ENCODE assay signal across 8 cellular contexts in the genomic region with DNA sequence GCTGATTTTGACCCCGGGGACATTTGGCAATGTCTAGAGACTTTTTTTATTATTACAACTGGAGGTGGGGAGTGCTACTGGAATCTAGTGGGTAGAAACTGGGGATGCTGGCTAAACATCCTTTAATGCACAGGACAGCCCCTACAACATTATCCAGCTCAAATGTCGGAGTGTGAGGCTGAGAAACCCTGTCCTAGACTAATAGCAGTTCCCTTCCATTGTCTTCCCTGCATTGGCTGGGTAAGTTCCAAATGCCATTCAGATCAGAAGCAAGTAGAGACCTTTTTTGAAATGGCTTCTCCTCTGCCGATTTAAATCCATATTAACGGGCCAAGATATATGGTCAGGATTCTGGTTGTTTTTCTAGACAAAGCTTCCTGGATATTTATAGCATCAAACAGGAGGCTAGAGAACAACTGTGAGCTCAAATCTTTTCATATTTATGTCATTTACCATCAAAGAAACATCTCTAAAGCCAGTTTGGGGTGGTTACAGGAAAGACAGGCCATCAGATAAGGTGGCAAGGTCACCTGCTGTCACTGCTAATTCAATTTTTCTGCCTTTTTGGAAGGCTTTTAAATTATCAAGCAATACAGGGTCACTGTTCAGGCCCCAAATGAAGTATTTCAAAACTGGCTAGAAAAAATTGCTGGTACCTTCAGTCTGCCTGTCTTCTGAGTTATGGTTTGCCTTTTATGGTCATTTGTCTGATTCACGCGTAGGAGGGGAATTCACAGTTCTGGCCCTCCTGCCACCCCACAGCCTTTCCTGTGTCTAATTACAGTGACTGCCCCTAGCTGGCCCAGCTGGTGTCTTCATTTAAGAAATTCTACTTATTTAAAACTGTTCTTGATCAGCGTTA. TPM values are rescaled to one million over a fixed set of nuclear protein-coding genes. Genes with fewer than 3 reads are reported as not detected.
A peak's percentile ranks its signal among the peaks of the same experiment; 100 is the strongest.
DNase-seq lines count a peak whose midpoint lies in the region; ATAC-seq, FAIRE-seq and TF ChIP-seq lines count a peak whose summit lies in the region.

No MANE protein-coding gene starts in this region.

- ATAC-seq in HG02970 (IDR thresholded peaks at IDR 0.05; ENCODE audit: low FRiP score, unreplicated experiment), result peak; percentile 81
- ATAC-seq in naive thymus-derived CD8-positive, alpha-beta T cell, result peak; percentile 59 to 73

- peaks cover 50% of the 10 kb centered on the region for H3K36me3 Mint-ChIP-seq in activated naive CD4-positive, alpha-beta T cell treated with anti-CD3 and anti-CD28 coated beads for 36 hours (ENCODE audit: low read depth)
- H3K36me3 Mint-ChIP-seq in naive thymus-derived CD8-positive, alpha-beta T cell, result peaks cover 4 to 45% (median 22%) of the 10 kb centered on the region in 3 donors

- H3K4me3 ChIP-seq in mammary epithelial cell (replicated peaks in 1 of 3; ENCODE audit: insufficient read depth in 1 of 3, low read depth in 2 of 3, low read length in 3 of 3), result no peak overlapping the region

- H2AFZ ChIP-seq in mammary epithelial cell (ENCODE audit: low read depth, low read length), result peak overlapping the region; percentile 55

- peak overlapping the region; percentile 75 for H3K27ac Mint-ChIP-seq in activated naive CD4-positive, alpha-beta T cell treated with anti-CD3 and anti-CD28 coated beads for 36 hours
- peak overlapping the region in 9 of 10 donors; percentile 27 to 92 (median 77) for H3K27ac Mint-ChIP-seq in naive thymus-derived CD8-positive, alpha-beta T cell

- BruUV-seq in mammary epithelial cell (replicated peaks; lab: Mats Ljungman, UMichigan), result no TSS peak

- no peaks in the 10 kb centered on the region for H3K79me2 ChIP-seq in mammary epithelial cell (ENCODE audit: insufficient read depth, low read length)

- no peak overlapping the region for H3K4me2 ChIP-seq in mammary epithelial cell (ENCODE audit: insufficient read depth, low read depth, low read length)

- dilution Hi-C loops in mammary epithelial cell (cut with HindIII; ENCODE audit: low sequenced_read_pairs), result no loop called here

- H3K9me3 Mint-ChIP-seq in activated naive CD4-positive, alpha-beta T cell treated with anti-CD3 and anti-CD28 coated beads for 36 hours, result no peaks in the 10 kb centered on the region
- H3K9me3 Mint-ChIP-seq in naive thymus-derived CD8-positive, alpha-beta T cell, result no peaks in the 10 kb centered on the region

- H3K9me3 ChIP-seq in mammary epithelial cell (replicated peaks; ENCODE audit: insufficient read depth, low read length), result no peaks in the 10 kb centered on the region

- H3K4me1 Mint-ChIP-seq in activated naive CD4-positive, alpha-beta T cell treated with anti-CD3 and anti-CD28 coated beads for 36 hours (ENCODE audit: low read depth), result peaks cover 32% of the 10 kb centered on the region
- H3K4me1 Mint-ChIP-seq in naive thymus-derived CD8-positive, alpha-beta T cell, result peaks cover 18 to 43% (median 38%) of the 10 kb centered on the region in 4 donors

- peak; percentile 55 for DNase-seq in activated naive CD4-positive, alpha-beta T cell treated with anti-CD3 and anti-CD28 coated beads for 36 hours
- DNase-seq in activated naive CD4-positive, alpha-beta T cell treated with anti-CD3 and anti-CD28 coated beads, Interleukin-2, amount 50 U/mL, for 16 hours, result no peak
- peak; percentile 70 for DNase-seq in RCC 7860 (ENCODE audit: low spot score)
- DNase-seq in mammary epithelial cell, result peak; percentile 80
- peak in 3 of 10 donors; percentile 4 to 29 (median 15) for DNase-seq in naive thymus-derived CD8-positive, alpha-beta T cell
- DNase-seq in DMS53 treated with DMSO at 0.1 percent for 48 hours (lab: John Stamatoyannopoulos, UW; ENCODE audit: unreplicated experiment), result no peak
- DNase-seq in NCI-H1417 (lab: John Stamatoyannopoulos, UW), result no peak

- H3K4me1 ChIP-seq in mammary epithelial cell (ENCODE audit: insufficient read depth, low read length), result peaks cover 15% of the 10 kb centered on the region

- H3K27ac ChIP-seq in mammary epithelial cell (ENCODE audit: insufficient read depth, low read depth, low read length), result peak overlapping the region; percentile 39

- peaks cover 45% of the 10 kb centered on the region for H3K36me3 ChIP-seq in mammary epithelial cell (ENCODE audit: insufficient read depth, low read length)

- 15% methylated on average over 7 of the region's 7 CpGs for WGBS in mammary epithelial cell (ENCODE audit: low coverage, missing lambda C conversion rate)

- no peaks in the 10 kb centered on the region for H4K20me1 ChIP-seq in mammary epithelial cell (ENCODE audit: insufficient read depth, low read length)

- in situ Hi-C loops in mammary epithelial cell (cut with MboI; ENCODE audit: low sequenced_read_pairs in 2 of 2), result no loop called here

- no peaks in the 10 kb centered on the region for H3K27me3 Mint-ChIP-seq in activated naive CD4-positive, alpha-beta T cell treated with anti-CD3 and anti-CD28 coated beads for 36 hours (ENCODE audit: low read depth)
- no peaks in the 10 kb centered on the region for H3K27me3 Mint-ChIP-seq in naive thymus-derived CD8-positive, alpha-beta T cell

- H3K4me3 Mint-ChIP-seq in activated naive CD4-positive, alpha-beta T cell treated with anti-CD3 and anti-CD28 coated beads for 36 hours, result no peak overlapping the region
- peak overlapping the region in 8 of 10 donors; percentile 7 to 58 (median 33) for H3K4me3 Mint-ChIP-seq in naive thymus-derived CD8-positive, alpha-beta T cell

- peak overlapping the region; percentile 15 for H3K9ac ChIP-seq in mammary epithelial cell (ENCODE audit: insufficient read depth, low read length)

- no peaks in the 10 kb centered on the region for H3K27me3 ChIP-seq in mammary epithelial cell (ENCODE audit: insufficient read depth, low read length)

- POLR2A ChIA-PET in naive thymus-derived CD8-positive, alpha-beta T cell (lab: Charles Lee), result interaction anchor here (1.1 to 1.3 kb wide), 2 partner anchors 57 to 60 kb away, joined by 3 read pairs; partner anchors contain the start of gene MTHFD1

- no peak for TF ChIP-seq CTCF in mammary epithelial cell (conservative IDR thresholded peaks at IDR 0.05 in 1 of 2, IDR thresholded peaks at IDR 0.05 in 1 of 2; ENCODE audit: extremely low read depth in 1 of 2, insufficient read depth in 1 of 2, low read depth in 1 of 2, low read length in 2 of 2)

- intact Hi-C loops in activated naive CD4-positive, alpha-beta T cell treated with anti-CD3 and anti-CD28 coated beads for 36 hours (cut with micrococcal nuclease), result loop anchor here (1.0 to 5.0 kb wide), 2 partner anchors 20 to 67 kb away; partner anchors contain the start of gene AKAP5
- intact Hi-C loops in mammary epithelial cell (cut with micrococcal nuclease), result no loop called here

- CTCF ChIA-PET in activated naive CD4-positive, alpha-beta T cell treated with anti-CD3 and anti-CD28 coated beads for 36 hours (lab: Charles Lee), result interaction anchor here (1.0 to 2.7 kb wide), 4 partner anchors 15 to 192 kb away, joined by 3 to 16 read pairs (median 3); no protein-coding TSS in a partner anchor
- CTCF ChIA-PET in mammary epithelial cell (lab: Charles Lee; ENCODE audit: low non-redundant PET), result no interaction called here

- peak; percentile 34 for FAIRE-seq in RCC 7860 (lab: Jason Lieb, UNC)

RNA-seq across cellular contexts. Expression of gene AKAP5, which starts 20.1 kb away (rescaled TPM):
- under 1 TPM; 0.57 to 0.69 TPM for total RNA-seq in activated naive CD4-positive, alpha-beta T cell treated with anti-CD3 and anti-CD28 coated beads for 36 hours
- under 1 TPM; 0.28 to 0.67 TPM for total RNA-seq in mammary epithelial cell
- 0.03 TPM for polyA plus RNA-seq in mammary epithelial cell
- 0.57 TPM for polyA minus RNA-seq in mammary epithelial cell
- under 1 TPM; 0.23 to 0.49 TPM for total RNA-seq in naive thymus-derived CD8-positive, alpha-beta T cell
- under 1 TPM; 0.05 to 0.38 (median 0.07) TPM for polyA plus RNA-seq in naive thymus-derived CD8-positive, alpha-beta T cell

RNA-seq across cellular contexts. Expression of gene MTHFD1, which starts 57.1 kb away (rescaled TPM):
- 100 to 1,000 TPM; 240 to 247 TPM for total RNA-seq in activated naive CD4-positive, alpha-beta T cell treated with anti-CD3 and anti-CD28 coated beads for 36 hours
- total RNA-seq in mammary epithelial cell, result 100 to 1,000 TPM in 1 of 2 donors, 10 to 100 TPM in 1; 39.5 to 117 TPM
- 70.7 TPM for polyA plus RNA-seq in mammary epithelial cell
- polyA minus RNA-seq in mammary epithelial cell, result 193 TPM
- total RNA-seq in naive thymus-derived CD8-positive, alpha-beta T cell, result 10 to 100 TPM; 32.6 to 38.6 TPM
- 10 to 100 TPM; 34.9 to 44.2 (median 41.2) TPM for polyA plus RNA-seq in naive thymus-derived CD8-positive, alpha-beta T cell

RNA-seq across cellular contexts. Expression of gene ZBTB25, which starts 58.4 kb away (rescaled TPM):
- total RNA-seq in activated naive CD4-positive, alpha-beta T cell treated with anti-CD3 and anti-CD28 coated beads for 36 hours, result 10 to 100 TPM; 22.6 to 23.5 TPM
- total RNA-seq in mammary epithelial cell, result 10 to 100 TPM in 1 of 2 donors, 1 to 10 TPM in 1; 9.7 to 10.8 TPM
- 5.6 TPM for polyA plus RNA-seq in mammary epithelial cell
- polyA minus RNA-seq in mammary epithelial cell, result 10.5 TPM
- total RNA-seq in naive thymus-derived CD8-positive, alpha-beta T cell, result 10 to 100 TPM; 65.7 to 69.7 TPM
- 10 to 100 TPM; 20.6 to 38.2 (median 24.3) TPM for polyA plus RNA-seq in naive thymus-derived CD8-positive, alpha-beta T cell

RNA-seq across cellular contexts. Expression of gene ZBTB1, which starts 59.4 kb away (rescaled TPM):
- total RNA-seq in activated naive CD4-positive, alpha-beta T cell treated with anti-CD3 and anti-CD28 coated beads for 36 hours, result 10 to 100 TPM; 21.3 to 23.4 TPM
- total RNA-seq in mammary epithelial cell, result 10 to 100 TPM; 28.8 to 52.2 TPM
- polyA plus RNA-seq in mammary epithelial cell, result 15.7 TPM
- 27.9 TPM for polyA minus RNA-seq in mammary epithelial cell
- total RNA-seq in naive thymus-derived CD8-positive, alpha-beta T cell, result 10 to 100 TPM; 87.8 to 88.9 TPM
- polyA plus RNA-seq in naive thymus-derived CD8-positive, alpha-beta T cell, result 10 to 100 TPM; 38.3 to 64.4 (median 43.0) TPM

Comparison
In these comparisons a context has a peak if more than half of its experiments do, and no peak if none do; other contexts are left out.
1. DNase-seq: peak in activated naive CD4-positive, alpha-beta T cell treated with anti-CD3 and anti-CD28 coated beads for 36 hours (single experiment), RCC 7860 (single experiment) and mammary epithelial cell (single experiment); none in activated naive CD4-positive, alpha-beta T cell treated with anti-CD3 and anti-CD28 coated beads, Interleukin-2, amount 50 U/mL, for 16 hours (single experiment), DMS53 treated with DMSO at 0.1 percent for 48 hours (single experiment) and NCI-H1417 (0 of 3).